16 cellular contexts compared by ENCODE assay signal in the genomic region with DNA sequence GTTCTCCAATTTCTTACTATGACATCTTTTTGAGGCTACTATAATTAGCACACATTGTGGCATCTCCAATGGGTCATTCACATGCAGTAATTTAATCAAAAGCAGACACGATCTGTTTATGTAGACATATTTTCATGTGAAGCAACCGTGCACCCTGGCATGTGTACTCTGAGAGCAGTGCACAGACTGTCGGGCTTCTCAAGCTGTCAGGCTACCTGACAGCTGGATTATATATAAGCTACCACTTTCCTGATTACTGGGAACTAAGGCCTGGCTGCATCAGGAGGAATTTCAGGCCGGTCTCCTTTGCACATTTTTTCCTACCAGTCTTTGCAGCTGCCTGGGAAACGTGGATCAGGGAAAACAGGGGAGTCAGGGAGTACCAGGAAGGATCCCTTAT.
DNase-seq lines count a peak whose midpoint lies in the region; ATAC-seq and TF ChIP-seq lines count a peak whose summit lies in the region.
"Had no signal": no experiment of that assay in that cellular context is flagged by ENCODE, and none has a peak within 500 bp of the region (broad histone marks: within the 10 kb centered on the region; RNA-seq: fewer than 3 reads in every experiment).

No MANE protein-coding gene starts in this region.

- H3K27ac Mint-ChIP-seq in activated T-helper 2 cell treated with anti-CD3 and anti-CD28 coated beads, Interferon-gamma antibody, Interleukin-2, Interleukin-4, amounts not matched to agents 10 μg/mL and 5 μg/mL and 100 μg/mL, durations not matched to agents 14 hours and 24 hours and 36 hours = no peak overlapping the region
- H3K27ac Mint-ChIP-seq: CD4-positive, alpha-beta memory T cell; stimulated activated effector memory CD8-positive, alpha-beta T cell treated with anti-CD3 and anti-CD28 coated beads, Interleukin-12 subunit alpha, Interleukin-12 subunit beta, amount 100 ng/mL, for 72 hours had no signal

- WGBS in psoas muscle, 3 donors = 11 to 22% (median 19%) methylated on average over 5 of the region's 5 CpGs

- intact Hi-C loops in psoas muscle (cut with DNase I) = no loop called here
- intact Hi-C loops in activated T-helper 2 cell treated with anti-CD3 and anti-CD28 coated beads, Interferon-gamma antibody, Interleukin-2, Interleukin-4, amounts not matched to agents 10 μg/mL and 5 μg/mL and 100 μg/mL, durations not matched to agents 14 hours and 24 hours and 36 hours (cut with micrococcal nuclease) = no loop called here

- peaks cover 36% of the 10 kb centered on the region for H3K4me1 ChIP-seq in SJCRH30
- peaks cover 25% of the 10 kb centered on the region for H3K4me1 ChIP-seq in psoas muscle

- H3K27me3 ChIP-seq in SJCRH30 (no peaks in the 10 kb centered on the region), psoas muscle (ENCODE audit: insufficient read depth in 3 of 3, low read length in 2 of 3) (no peaks in the 10 kb centered on the region)
- H3K27me3 ChIP-seq: adrenal gland had no signal

- H3K27me3 Mint-ChIP-seq in activated T-helper 2 cell treated with anti-CD3 and anti-CD28 coated beads, Interferon-gamma antibody, Interleukin-2, Interleukin-4, amounts not matched to agents 10 μg/mL and 5 μg/mL and 100 μg/mL, durations not matched to agents 14 hours and 24 hours and 36 hours (ENCODE audit: low read depth) = no peaks in the 10 kb centered on the region
- H3K27me3 Mint-ChIP-seq: CD4-positive, alpha-beta memory T cell; naive thymus-derived CD4-positive, alpha-beta T cell had no signal

- H3K4me3 ChIP-seq in SJCRH30 (no peak overlapping the region), fibroblast of the aortic adventitia (ENCODE audit: low read depth, low read length) (no peak overlapping the region), psoas muscle (no peak overlapping the region)
- H3K4me3 ChIP-seq: adrenal gland had no signal

- DNase-seq in DMS 273 treated with DMSO at 0.1 percent for 48 hours (lab: John Stamatoyannopoulos, UW) (peak; percentile 15), SJCRH30 (peak; percentile 36 to 58), fibroblast of the aortic adventitia (ENCODE audit: low read depth) (peak; percentile 86), psoas muscle (no peak)
- DNase-seq in activated T-helper 2 cell treated with anti-CD3 and anti-CD28 coated beads, Interferon-gamma antibody, Interleukin-2, Interleukin-4, amounts not matched to agents 10 μg/mL and 5 μg/mL and 100 μg/mL, durations not matched to agents 14 hours and 24 hours and 36 hours (ENCODE audit: low spot score) = no peak
- DNase-seq in activated CD4-positive, alpha-beta T cell treated with anti-CD3 and anti-CD28 coated beads, Interleukin-2, amount 50 U/mL, for 4 hours = no peak
- DNase-seq: adrenal gland; CD4-positive, alpha-beta memory T cell; GF-D8; naive thymus-derived CD4-positive, alpha-beta T cell; retina; stimulated activated CD4-positive, alpha-beta T cell treated with anti-CD3 and anti-CD28 coated beads, Interleukin-4, amount 100 ng/mL, for 24 hours had no signal

- H3K4me1 Mint-ChIP-seq in activated T-helper 2 cell treated with anti-CD3 and anti-CD28 coated beads, Interferon-gamma antibody, Interleukin-2, Interleukin-4, amounts not matched to agents 10 μg/mL and 5 μg/mL and 100 μg/mL, durations not matched to agents 14 hours and 24 hours and 36 hours (ENCODE audit: low read depth) = peaks cover 18% of the 10 kb centered on the region

- H3K4me3 Mint-ChIP-seq in activated T-helper 2 cell treated with anti-CD3 and anti-CD28 coated beads, Interferon-gamma antibody, Interleukin-2, Interleukin-4, amounts not matched to agents 10 μg/mL and 5 μg/mL and 100 μg/mL, durations not matched to agents 14 hours and 24 hours and 36 hours (ENCODE audit: low read depth) = no peak overlapping the region
- H3K4me3 Mint-ChIP-seq: CD4-positive, alpha-beta memory T cell; naive thymus-derived CD4-positive, alpha-beta T cell; stimulated activated effector memory CD8-positive, alpha-beta T cell treated with anti-CD3 and anti-CD28 coated beads, Interleukin-12 subunit alpha, Interleukin-12 subunit beta, amount 100 ng/mL, for 72 hours had no signal

- peaks cover 9% of the 10 kb centered on the region for H3K36me3 Mint-ChIP-seq in activated T-helper 2 cell treated with anti-CD3 and anti-CD28 coated beads, Interferon-gamma antibody, Interleukin-2, Interleukin-4, amounts not matched to agents 10 μg/mL and 5 μg/mL and 100 μg/mL, durations not matched to agents 14 hours and 24 hours and 36 hours (ENCODE audit: low read depth)

- H3K36me3 ChIP-seq in SJCRH30 (no peaks in the 10 kb centered on the region), psoas muscle (ENCODE audit: insufficient read depth in 1 of 2, low read depth in 1 of 2) (peaks cover 0 to 8% of the 10 kb centered on the region in 2 donors)
- H3K36me3 ChIP-seq: adrenal gland had no signal

- H3K9me3 Mint-ChIP-seq in activated T-helper 2 cell treated with anti-CD3 and anti-CD28 coated beads, Interferon-gamma antibody, Interleukin-2, Interleukin-4, amounts not matched to agents 10 μg/mL and 5 μg/mL and 100 μg/mL, durations not matched to agents 14 hours and 24 hours and 36 hours = no peaks in the 10 kb centered on the region
- H3K9me3 Mint-ChIP-seq: CD4-positive, alpha-beta memory T cell; stimulated activated effector memory CD8-positive, alpha-beta T cell treated with anti-CD3 and anti-CD28 coated beads, Interleukin-12 subunit alpha, Interleukin-12 subunit beta, amount 100 ng/mL, for 72 hours had no signal

- no peaks in the 10 kb centered on the region for H3K9me3 ChIP-seq in SJCRH30 (replicated peaks)
- H3K9me3 ChIP-seq in psoas muscle = no peaks in the 10 kb centered on the region
- H3K9me3 ChIP-seq: adrenal gland had no signal

- TF ChIP-seq CTCF in fibroblast of the aortic adventitia (IDR thresholded peaks at IDR 0.05; ENCODE audit: insufficient read depth, low read length) (peak; percentile 28), psoas muscle (IDR thresholded peaks at IDR 0.05) (no peak)

- H3K27ac ChIP-seq in SJCRH30 = no peak overlapping the region
- H3K27ac ChIP-seq in psoas muscle = no peak overlapping the region
- H3K27ac ChIP-seq: adrenal gland had no signal

- peak in 3 of 4 donors; percentile 48 to 66 (median 52) for ATAC-seq in psoas muscle
- ATAC-seq in HG02884 (IDR thresholded peaks at IDR 0.05; ENCODE audit: unreplicated experiment) = no peak
- no peak for ATAC-seq in HG03039 (IDR thresholded peaks at IDR 0.05; ENCODE audit: unreplicated experiment)
- ATAC-seq: activated CD4-positive, CD25-positive, alpha-beta regulatory T cell treated with anti-CD3 and anti-CD28 coated beads, Interleukin-2, amount 50 U/mL, for 24 hours; naive thymus-derived CD4-positive, alpha-beta T cell; stimulated activated effector memory CD8-positive, alpha-beta T cell treated with anti-CD3 and anti-CD28 coated beads, Interleukin-12 subunit alpha, Interleukin-12 subunit beta, amount 100 ng/mL, for 72 hours had no signal

Comparison
In these comparisons a context has a peak if more than half of its experiments do, and no peak if none do; other contexts are left out.
1. DNase-seq: peak in DMS 273 treated with DMSO at 0.1 percent for 48 hours (single experiment), SJCRH30 (2 of 2) and fibroblast of the aortic adventitia (single experiment); none in psoas muscle (0 of 2), activated T-helper 2 cell treated with anti-CD3 and anti-CD28 coated beads, Interferon-gamma antibody, Interleukin-2, Interleukin-4, amounts not matched to agents 10 μg/mL and 5 μg/mL and 100 μg/mL, durations not matched to agents 14 hours and 24 hours and 36 hours (single experiment) and activated CD4-positive, alpha-beta T cell treated with anti-CD3 and anti-CD28 coated beads, Interleukin-2, amount 50 U/mL, for 4 hours (0 of 2).
2. ATAC-seq: peak in psoas muscle (3 of 4); none in HG02884 (single experiment) and HG03039 (single experiment).